Comparison of ENCODE assay signal across 3 cellular contexts in the genomic region with DNA sequence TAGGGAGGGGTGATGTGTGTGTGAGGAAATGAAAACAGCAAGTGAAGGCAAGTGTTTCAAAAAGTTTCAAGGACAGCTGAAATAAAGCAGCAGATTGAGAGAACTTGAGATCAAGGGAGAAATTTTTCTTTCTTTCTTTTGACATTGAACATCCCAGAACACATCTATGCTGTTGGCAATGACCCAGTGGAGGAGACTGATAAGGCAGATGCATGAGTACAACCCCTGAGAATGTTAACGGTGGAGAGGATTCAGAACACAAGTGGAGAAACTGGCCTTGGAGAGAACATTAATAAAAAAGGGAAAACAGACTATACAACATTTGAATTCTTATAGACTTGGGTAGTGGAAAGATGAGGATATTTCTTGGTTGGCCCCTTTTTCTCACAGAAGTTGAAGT.
TF ChIP-seq lines count a peak whose summit lies in the region.

No MANE protein-coding gene starts in this region.

TF ChIP-seq in SK-N-SH treated with all-trans-retinoic acid at 6 μM for 48 hours, 23 proteins besides CTCF, POLR2A, EP300 and RAD21:
- TF ChIP-seq OSR1 (CRISPR knock-in tag; IDR thresholded peaks at IDR 0.05), result no peak
- TF ChIP-seq, protein P1, sequence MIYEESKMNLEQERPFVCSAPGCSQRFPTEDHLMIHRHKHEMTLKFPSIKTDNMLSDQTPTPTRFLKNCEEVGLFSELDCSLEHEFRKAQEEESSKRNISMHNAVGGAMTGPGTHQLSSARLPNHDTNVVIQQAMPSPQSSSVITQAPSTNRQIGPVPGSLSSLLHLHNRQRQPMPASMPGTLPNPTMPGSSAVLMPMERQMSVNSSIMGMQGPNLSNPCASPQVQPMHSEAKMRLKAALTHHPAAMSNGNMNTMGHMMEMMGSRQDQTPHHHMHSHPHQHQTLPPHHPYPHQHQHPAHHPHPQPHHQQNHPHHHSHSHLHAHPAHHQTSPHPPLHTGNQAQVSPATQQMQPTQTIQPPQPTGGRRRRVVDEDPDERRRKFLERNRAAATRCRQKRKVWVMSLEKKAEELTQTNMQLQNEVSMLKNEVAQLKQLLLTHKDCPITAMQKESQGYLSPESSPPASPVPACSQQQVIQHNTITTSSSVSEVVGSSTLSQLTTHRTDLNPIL (CRISPR knock-in tag; IDR thresholded peaks at IDR 0.05; ENCODE audit: low read depth), result no peak
- no peak for TF ChIP-seq SNAI2 (CRISPR knock-in tag; IDR thresholded peaks at IDR 0.05)
- TF ChIP-seq TOX (CRISPR knock-in tag; IDR thresholded peaks at IDR 0.05; ENCODE audit: borderline replicate concordance), result no peak
- no peak for TF ChIP-seq ZFP30 (CRISPR knock-in tag; IDR thresholded peaks at IDR 0.05)
- TF ChIP-seq, protein P2, sequence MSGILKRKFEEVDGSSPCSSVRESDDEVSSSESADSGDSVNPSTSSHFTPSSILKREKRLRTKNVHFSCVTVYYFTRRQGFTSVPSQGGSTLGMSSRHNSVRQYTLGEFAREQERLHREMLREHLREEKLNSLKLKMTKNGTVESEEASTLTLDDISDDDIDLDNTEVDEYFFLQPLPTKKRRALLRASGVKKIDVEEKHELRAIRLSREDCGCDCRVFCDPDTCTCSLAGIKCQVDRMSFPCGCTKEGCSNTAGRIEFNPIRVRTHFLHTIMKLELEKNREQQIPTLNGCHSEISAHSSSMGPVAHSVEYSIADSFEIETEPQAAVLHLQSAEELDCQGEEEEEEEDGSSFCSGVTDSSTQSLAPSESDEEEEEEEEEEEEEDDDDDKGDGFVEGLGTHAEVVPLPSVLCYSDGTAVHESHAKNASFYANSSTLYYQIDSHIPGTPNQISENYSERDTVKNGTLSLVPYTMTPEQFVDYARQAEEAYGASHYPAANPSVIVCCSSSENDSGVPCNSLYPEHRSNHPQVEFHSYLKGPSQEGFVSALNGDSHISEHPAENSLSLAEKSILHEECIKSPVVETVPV (CRISPR knock-in tag; IDR thresholded peaks at IDR 0.05), result no peak
- TF ChIP-seq ISL1 (CRISPR knock-in tag; IDR thresholded peaks at IDR 0.05), result peak; percentile 35; the same call in 1 of the 2 replicates
- TF ChIP-seq TCF4 (CRISPR knock-in tag; IDR thresholded peaks at IDR 0.05; ENCODE audit: borderline replicate concordance), result no peak
- TF ChIP-seq, protein P3, sequence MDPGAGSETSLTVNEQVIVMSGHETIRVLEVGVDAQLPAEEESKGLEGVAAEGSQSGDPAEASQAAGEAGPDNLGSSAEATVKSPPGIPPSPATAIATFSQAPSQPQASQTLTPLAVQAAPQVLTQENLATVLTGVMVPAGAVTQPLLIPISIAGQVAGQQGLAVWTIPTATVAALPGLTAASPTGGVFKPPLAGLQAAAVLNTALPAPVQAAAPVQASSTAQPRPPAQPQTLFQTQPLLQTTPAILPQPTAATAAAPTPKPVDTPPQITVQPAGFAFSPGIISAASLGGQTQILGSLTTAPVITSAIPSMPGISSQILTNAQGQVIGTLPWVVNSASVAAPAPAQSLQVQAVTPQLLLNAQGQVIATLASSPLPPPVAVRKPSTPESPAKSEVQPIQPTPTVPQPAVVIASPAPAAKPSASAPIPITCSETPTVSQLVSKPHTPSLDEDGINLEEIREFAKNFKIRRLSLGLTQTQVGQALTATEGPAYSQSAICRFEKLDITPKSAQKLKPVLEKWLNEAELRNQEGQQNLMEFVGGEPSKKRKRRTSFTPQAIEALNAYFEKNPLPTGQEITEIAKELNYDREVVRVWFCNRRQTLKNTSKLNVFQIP (CRISPR knock-in tag; IDR thresholded peaks at IDR 0.05; ENCODE audit: borderline replicate concordance, low read depth), result no peak

TF ChIP-seq in SK-N-SH, 30 proteins besides CTCF, POLR2A, EP300 and RAD21:
- TF ChIP-seq GATA2 (CRISPR knock-in tag; IDR thresholded peaks at IDR 0.05) (no peak), YY1 (IDR thresholded peaks at IDR 0.05; ENCODE audit: low read depth) (no peak), ELF1 (IDR thresholded peaks at IDR 0.05) (no peak), SIN3A (IDR thresholded peaks at IDR 0.05; ENCODE audit: borderline replicate concordance, low read depth, low read length) (no peak), EZH2phosphoT487 (IDR thresholded peaks at IDR 0.05; ENCODE audit: borderline replicate concordance, low read depth) (no peak), MXI1 (IDR thresholded peaks at IDR 0.05; ENCODE audit: low read depth, low read length) (no peak), RFX5 (IDR thresholded peaks at IDR 0.05; ENCODE audit: low read length) (no peak), TAF1 (IDR thresholded peaks at IDR 0.05; ENCODE audit: borderline replicate concordance, low read depth, low read length) (no peak), RXRA (IDR thresholded peaks at IDR 0.05; ENCODE audit: borderline replicate concordance, low read depth) (no peak), NRF1 (IDR thresholded peaks at IDR 0.05; ENCODE audit: low read depth, low read length) (no peak), MEF2A (IDR thresholded peaks at IDR 0.05; ENCODE audit: borderline replicate concordance, low read depth) (no peak), JUND (IDR thresholded peaks at IDR 0.05) (no peak), CHD2 (IDR thresholded peaks at IDR 0.05; ENCODE audit: low read length, partially characterized antibody) (no peak)
- TF ChIP-seq, protein P4, sequence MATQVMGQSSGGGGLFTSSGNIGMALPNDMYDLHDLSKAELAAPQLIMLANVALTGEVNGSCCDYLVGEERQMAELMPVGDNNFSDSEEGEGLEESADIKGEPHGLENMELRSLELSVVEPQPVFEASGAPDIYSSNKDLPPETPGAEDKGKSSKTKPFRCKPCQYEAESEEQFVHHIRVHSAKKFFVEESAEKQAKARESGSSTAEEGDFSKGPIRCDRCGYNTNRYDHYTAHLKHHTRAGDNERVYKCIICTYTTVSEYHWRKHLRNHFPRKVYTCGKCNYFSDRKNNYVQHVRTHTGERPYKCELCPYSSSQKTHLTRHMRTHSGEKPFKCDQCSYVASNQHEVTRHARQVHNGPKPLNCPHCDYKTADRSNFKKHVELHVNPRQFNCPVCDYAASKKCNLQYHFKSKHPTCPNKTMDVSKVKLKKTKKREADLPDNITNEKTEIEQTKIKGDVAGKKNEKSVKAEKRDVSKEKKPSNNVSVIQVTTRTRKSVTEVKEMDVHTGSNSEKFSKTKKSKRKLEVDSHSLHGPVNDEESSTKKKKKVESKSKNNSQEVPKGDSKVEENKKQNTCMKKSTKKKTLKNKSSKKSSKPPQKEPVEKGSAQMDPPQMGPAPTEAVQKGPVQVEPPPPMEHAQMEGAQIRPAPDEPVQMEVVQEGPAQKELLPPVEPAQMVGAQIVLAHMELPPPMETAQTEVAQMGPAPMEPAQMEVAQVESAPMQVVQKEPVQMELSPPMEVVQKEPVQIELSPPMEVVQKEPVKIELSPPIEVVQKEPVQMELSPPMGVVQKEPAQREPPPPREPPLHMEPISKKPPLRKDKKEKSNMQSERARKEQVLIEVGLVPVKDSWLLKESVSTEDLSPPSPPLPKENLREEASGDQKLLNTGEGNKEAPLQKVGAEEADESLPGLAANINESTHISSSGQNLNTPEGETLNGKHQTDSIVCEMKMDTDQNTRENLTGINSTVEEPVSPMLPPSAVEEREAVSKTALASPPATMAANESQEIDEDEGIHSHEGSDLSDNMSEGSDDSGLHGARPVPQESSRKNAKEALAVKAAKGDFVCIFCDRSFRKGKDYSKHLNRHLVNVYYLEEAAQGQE (IDR thresholded peaks at IDR 0.05; ENCODE audit: low read depth, low read length), result no peak
- TF ChIP-seq, protein P5, sequence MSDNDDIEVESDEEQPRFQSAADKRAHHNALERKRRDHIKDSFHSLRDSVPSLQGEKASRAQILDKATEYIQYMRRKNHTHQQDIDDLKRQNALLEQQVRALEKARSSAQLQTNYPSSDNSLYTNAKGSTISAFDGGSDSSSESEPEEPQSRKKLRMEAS (IDR thresholded peaks at IDR 0.05; ENCODE audit: low read depth), result no peak
- TF ChIP-seq, protein P6, sequence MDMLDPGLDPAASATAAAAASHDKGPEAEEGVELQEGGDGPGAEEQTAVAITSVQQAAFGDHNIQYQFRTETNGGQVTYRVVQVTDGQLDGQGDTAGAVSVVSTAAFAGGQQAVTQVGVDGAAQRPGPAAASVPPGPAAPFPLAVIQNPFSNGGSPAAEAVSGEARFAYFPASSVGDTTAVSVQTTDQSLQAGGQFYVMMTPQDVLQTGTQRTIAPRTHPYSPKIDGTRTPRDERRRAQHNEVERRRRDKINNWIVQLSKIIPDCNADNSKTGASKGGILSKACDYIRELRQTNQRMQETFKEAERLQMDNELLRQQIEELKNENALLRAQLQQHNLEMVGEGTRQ (IDR thresholded peaks at IDR 0.05; ENCODE audit: borderline replicate concordance, low read depth, low read length), result no peak

TF ChIP-seq in K562, 482 proteins besides CTCF, POLR2A, EP300 and RAD21:
- TF ChIP-seq ZNF217 (CRISPR knock-in tag; IDR thresholded peaks at IDR 0.05), result no peak
- 0 out of 2 replicates have a peak, but pooled peaks have one; percentile 12 for TF ChIP-seq RBFOX2 (IDR thresholded peaks at IDR 0.05; ENCODE audit: low read depth, low read length)
TF ChIP-seq in K562: peak in this region for 1.
